8 cellular contexts compared by ENCODE assay signal in genomic region chr18:75247041-75247551, GRCh38. TPM values are rescaled to one million over a fixed set of nuclear protein-coding genes. Genes with fewer than 3 reads are reported as not detected.
DNase-seq lines count a peak whose midpoint lies in the region; TF ChIP-seq lines count a peak whose summit lies in the region.

No MANE protein-coding gene starts in this region.

- H3K9me3 ChIP-seq in DOHH2 (ENCODE audit: control insufficient read depth, insufficient read depth, low read length) (peaks cover 9% of the 10 kb centered on the region; the same call in 1 of the 2 replicates), SJSA1 (replicated peaks) (no peaks in the 10 kb centered on the region), prostate gland (no peaks in the 10 kb centered on the region)

- no peak for TF ChIP-seq POLR2A in prostate gland (IDR thresholded peaks at IDR 0.05)

- peak overlapping the region; percentile 40; the same call in 1 of the 2 replicates for H3K4me3 ChIP-seq in DOHH2 (ENCODE audit: low read length)
- H3K4me3 ChIP-seq in SJSA1: peak overlapping the region; percentile 34
- peak overlapping the region; percentile 19 to 28 for H3K4me3 ChIP-seq in prostate gland

- H3K4me2 ChIP-seq in DOHH2 (ENCODE audit: low read length): peak overlapping the region; percentile 55

- intact Hi-C loops in prostate gland (cut with DNase I): loop anchor here (5.0 kb wide), 1 partner anchor 40 kb away; the partner anchor contains the start of gene PTGR3

- no peak for TF ChIP-seq CTCF in DOHH2 (IDR thresholded peaks at IDR 0.05; ENCODE audit: low read depth, low read length, poor library complexity, severe bottlenecking)
- no peak for TF ChIP-seq CTCF in prostate gland (IDR thresholded peaks at IDR 0.05)

- 64% methylated on average over 9 of the region's 9 CpGs for WGBS in prostate gland

- H3K27me3 ChIP-seq in DOHH2 (ENCODE audit: control insufficient read depth, low read length): no peaks in the 10 kb centered on the region
- no peaks in the 10 kb centered on the region for H3K27me3 ChIP-seq in SJSA1 (replicated peaks)
- H3K27me3 ChIP-seq in prostate gland (replicated peaks; ENCODE audit: insufficient read depth): no peaks in the 10 kb centered on the region

- H3K4me1 ChIP-seq in DOHH2 (ENCODE audit: control insufficient read depth, low read length) (peaks cover 20% of the 10 kb centered on the region), SJSA1 (replicated peaks) (peaks cover 23% of the 10 kb centered on the region), prostate gland (replicated peaks) (no peaks in the 10 kb centered on the region)

- no peaks in the 10 kb centered on the region for H3K9me2 ChIP-seq in DOHH2 (replicated peaks; ENCODE audit: control insufficient read depth, low read length)

- peak in 1 of 2 experiments; percentile 52 for DNase-seq in SJSA1 (ENCODE audit: low read depth in 1 of 2, low spot score in 2 of 2)
- DNase-seq in epithelial cell of prostate (ENCODE audit: low read depth, low spot score): no peak
- DNase-seq in prostate gland (ENCODE audit: low spot score): no peak
- DNase-seq in NCI-H187 treated with DMSO at 0.1 percent for 48 hours (lab: John Stamatoyannopoulos, UW): no peak
- no peak for DNase-seq in KG1 (lab: John Stamatoyannopoulos, UW)
- no peak for DNase-seq in NCI-H446 (lab: John Stamatoyannopoulos, UW)
- no peak for DNase-seq in cortex of kidney (lab: John Stamatoyannopoulos, UW)

- no peak overlapping the region for H3K27ac ChIP-seq in DOHH2 (ENCODE audit: low read depth, low read length)
- peak overlapping the region; percentile 83 for H3K27ac ChIP-seq in SJSA1
- H3K27ac ChIP-seq in epithelial cell of prostate: peak overlapping the region; percentile 35
- peak overlapping the region; percentile 51 to 58 for H3K27ac ChIP-seq in prostate gland

- H3K36me3 ChIP-seq in DOHH2 (ENCODE audit: control insufficient read depth, low read length): no peaks in the 10 kb centered on the region
- no peaks in the 10 kb centered on the region for H3K36me3 ChIP-seq in SJSA1
- no peaks in the 10 kb centered on the region for H3K36me3 ChIP-seq in prostate gland

- H3K79me2 ChIP-seq in DOHH2 (ENCODE audit: control insufficient read depth, low read length): peaks cover 65% of the 10 kb centered on the region

- no peaks in the 10 kb centered on the region for H4K20me1 ChIP-seq in DOHH2 (ENCODE audit: control insufficient read depth, insufficient read depth, low read depth, low read length)

- H3F3A ChIP-seq in DOHH2 (ENCODE audit: control insufficient read depth, insufficient read depth): no peaks in the 10 kb centered on the region; the same call in 1 of the 2 replicates

RNA-seq across cellular contexts. Expression of gene TSHZ1, which starts 36.5 kb away (rescaled TPM):
- 8.1 and 12.4 TPM in 2 replicates for total RNA-seq in SJSA1 (2014; rRNA removed; shearing (Covaris generic))
- 10 to 100 TPM; 18.2 to 48.6 TPM for total RNA-seq in prostate gland

RNA-seq across cellular contexts. Expression of gene PTGR3, which starts 38.2 kb away (rescaled TPM):
- total RNA-seq in SJSA1 (2014; rRNA removed; shearing (Covaris generic)): 16.2 and 17.4 TPM in 2 replicates
- 10 to 100 TPM; 25.6 to 32.2 TPM for total RNA-seq in prostate gland
